In genomic region chr1:165144757-165145397, GRCh38 we compare ENCODE assay signal across 8 cellular contexts.
A peak's percentile ranks its signal among the peaks of the same experiment; 100 is the strongest.
DNase-seq lines count a peak whose midpoint lies in the region; ATAC-seq and TF ChIP-seq lines count a peak whose summit lies in the region.

No MANE protein-coding gene starts in this region.

- peak; percentile 78 for TF ChIP-seq CTCF in GM12874 (IDR thresholded peaks at IDR 0.05; ENCODE audit: insufficient read depth, low read depth, low read length)
- peak; percentile 80 for TF ChIP-seq CTCF in left ventricle myocardium inferior (IDR thresholded peaks at IDR 0.05; ENCODE audit: borderline replicate concordance)

- no peak overlapping the region for H3K27ac Mint-ChIP-seq in activated T-helper 17 cell treated with anti-CD3 and anti-CD28 coated beads, Interleukin-2, amount 50 U/mL, for 72 hours

- H3K9me3 Mint-ChIP-seq in activated T-helper 17 cell treated with anti-CD3 and anti-CD28 coated beads, Interleukin-2, amount 50 U/mL, for 72 hours: no peaks in the 10 kb centered on the region

- ATAC-seq in HG03060 (IDR thresholded peaks at IDR 0.05; ENCODE audit: low read depth, unreplicated experiment): peak; percentile 62
- ATAC-seq in activated T-helper 17 cell treated with anti-CD3 and anti-CD28 coated beads, Interleukin-2, amount 50 U/mL, for 72 hours (replicated peaks): peak; percentile 34
- ATAC-seq in sciatic nerve: peak; percentile 76
- ATAC-seq in HG03095 (IDR thresholded peaks at IDR 0.05; ENCODE audit: unreplicated experiment): no peak

- H3K4me1 ChIP-seq in left ventricle myocardium inferior: no peaks in the 10 kb centered on the region

- no peaks in the 10 kb centered on the region for H3K36me3 Mint-ChIP-seq in activated T-helper 17 cell treated with anti-CD3 and anti-CD28 coated beads, Interleukin-2, amount 50 U/mL, for 72 hours (ENCODE audit: low read depth)

- H3K4me1 Mint-ChIP-seq in activated T-helper 17 cell treated with anti-CD3 and anti-CD28 coated beads, Interleukin-2, amount 50 U/mL, for 72 hours: no peaks in the 10 kb centered on the region

- peaks cover 85% of the 10 kb centered on the region for H3K27me3 ChIP-seq in left ventricle myocardium inferior (ENCODE audit: low read depth)

- H3K27me3 Mint-ChIP-seq in activated T-helper 17 cell treated with anti-CD3 and anti-CD28 coated beads, Interleukin-2, amount 50 U/mL, for 72 hours: peaks cover 14% of the 10 kb centered on the region

- H3K27ac ChIP-seq in left ventricle myocardium inferior (replicated peaks): no peak overlapping the region

- H3K4me3 ChIP-seq in left ventricle myocardium inferior: no peak overlapping the region

- no peak overlapping the region for H3K4me3 Mint-ChIP-seq in activated T-helper 17 cell treated with anti-CD3 and anti-CD28 coated beads, Interleukin-2, amount 50 U/mL, for 72 hours

- H3K36me3 ChIP-seq in left ventricle myocardium inferior: no peaks in the 10 kb centered on the region

- intact Hi-C loops in left ventricle myocardium inferior (cut with micrococcal nuclease): loop anchor here (10.0 kb wide), 1 partner anchor 220 kb away; no protein-coding TSS in a partner anchor
- intact Hi-C loops in sciatic nerve (cut with DNase I): loop anchor here (5.0 kb wide), 1 partner anchor 222 kb away; no protein-coding TSS in a partner anchor

- DNase-seq in AG08395 (ENCODE audit: low spot score) (peak; percentile 65), NCI-H446 (lab: John Stamatoyannopoulos, UW) (peak; percentile 68 to 76), left ventricle myocardium inferior (peak; percentile 21), sciatic nerve (ENCODE audit: low spot score) (peak; percentile 71)

- no peaks in the 10 kb centered on the region for H3K9me3 ChIP-seq in left ventricle myocardium inferior (replicated peaks)

Comparison
In these comparisons a context has a peak if more than half of its experiments do, and no peak if none do; other contexts are left out.
1. DNase-seq: peak in every context shown above with its lines; median percentile 72 in NCI-H446; 71 in sciatic nerve; 65 in AG08395; 21 in left ventricle myocardium inferior.